ENCODE assay signal across 34 cellular contexts in the genomic region with DNA sequence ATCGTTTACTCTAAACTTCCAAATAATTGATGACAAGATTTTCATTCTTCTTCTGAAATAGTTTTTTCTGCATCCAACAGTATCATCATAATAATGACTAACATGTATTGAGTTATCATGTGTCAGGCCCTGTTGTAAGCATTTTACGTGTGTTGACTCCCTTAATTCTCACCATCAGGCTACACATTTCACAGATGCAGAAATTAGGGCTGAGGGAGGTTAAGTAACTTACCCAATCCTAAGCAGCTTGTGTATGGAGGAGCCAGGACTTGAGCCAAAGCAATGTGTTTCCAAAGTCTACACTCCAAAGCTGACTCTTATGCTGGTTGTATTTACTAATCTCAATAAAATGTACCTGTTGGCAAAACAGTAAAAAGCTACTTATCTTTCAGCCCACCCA.
"Had no signal": no experiment of that assay in that cellular context is flagged by ENCODE, and none has a peak within 500 bp of the region (broad histone marks: within the 10 kb centered on the region; RNA-seq: fewer than 3 reads in every experiment).

No MANE protein-coding gene starts in this region.

- DNase-seq: Karpas-422, Kasumi-1, MG63, MM.1S, MV-4-11, NCI-H1048, NCI-H1092, NCI-H1092 treated with DMSO at 0.1 percent for 48 hours, NCI-H1105, NCI-H1105 treated with DMSO at 0.1 percent for 48 hours, NCI-H1417, NCI-H1417 treated with DMSO at 0.1 percent for 48 hours, NCI-H1436, NCI-H1436 treated with DMSO at 0.1 percent for 48 hours, NCI-H146, NCI-H1694, NCI-H1694 treated with DMSO at 0.1 percent for 48 hours, NCI-H187, NCI-H187 treated with DMSO at 0.1 percent for 48 hours, NCI-H1930, NCI-H2029, NCI-H2029 treated with DMSO at 0.1 percent for 48 hours, NCI-H2081, NCI-H2081 treated with DMSO at 0.1 percent for 48 hours, NCI-H2107, NCI-H2171, NCI-H2171 treated with DMSO at 0.1 percent for 48 hours, NCI-H2227 treated with DMSO at 0.1 percent for 48 hours, NCI-H226, NCI-H345, NCI-H446, NCI-H446 treated with DMSO at 0.1 percent for 48 hours, NCI-H510A, NCI-H510A treated with DMSO at 0.1 percent for 48 hours had no signal

- H3K4me3 ChIP-seq: MG63 had no signal
